17 cellular contexts compared by ENCODE assay signal in the genomic region with DNA sequence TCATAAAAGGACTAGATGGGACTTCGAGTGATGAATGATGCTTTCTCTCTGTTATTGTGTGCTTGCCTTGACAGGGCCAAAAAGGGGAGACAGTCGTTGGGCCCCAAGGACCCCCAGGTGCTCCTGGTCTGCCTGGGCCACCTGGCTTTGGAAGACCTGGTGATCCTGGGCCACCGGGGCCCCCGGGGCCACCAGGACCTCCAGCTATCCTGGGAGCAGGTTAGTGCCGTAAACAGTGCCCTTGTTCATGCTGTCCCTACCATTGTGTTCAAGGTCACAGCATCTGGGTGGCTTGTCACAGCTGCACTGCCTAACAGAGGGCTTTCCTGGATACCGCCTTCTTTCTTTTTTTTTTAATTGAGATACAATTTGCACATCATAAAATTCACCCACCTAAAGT.
"Had no signal": no experiment of that assay in that cellular context is flagged by ENCODE, and none has a peak within 500 bp of the region (broad histone marks: within the 10 kb centered on the region; RNA-seq: fewer than 3 reads in every experiment).

No MANE protein-coding gene starts in this region.

- H3K79me2 ChIP-seq: hepatocyte had no signal

- FAIRE-seq: colon, TTC549 had no signal

- H3K4me3 ChIP-seq: cardiac muscle cell, esophagus muscularis mucosa, hepatocyte, ovary, sigmoid colon, tibial nerve, vagina had no signal

- H3K9me3 Mint-ChIP-seq: activated B cell treated with CpG ODN at 0.5 μM for 24 hours had no signal

- H3K27ac Mint-ChIP-seq: activated B cell treated with CpG ODN at 0.5 μM for 24 hours, T-helper 17 cell had no signal

- H3K4me2 ChIP-seq: hepatocyte had no signal

- H2AFZ ChIP-seq: hepatocyte had no signal

- DNase-seq: activated B cell treated with CpG ODN at 0.5 μM for 24 hours; activated CD4-positive, alpha-beta T cell treated with anti-CD3 and anti-CD28 coated beads for 48 hours; activated effector memory CD4-positive, alpha-beta T cell treated with Interleukin-2 at 50 U/mL for 16 hours; activated naive CD4-positive, alpha-beta T cell treated with anti-CD3 and anti-CD28 coated beads, Interleukin-2, amount 50 U/mL, for 16 hours; kidney glomerular epithelial cell; ovary; sigmoid colon; stimulated activated CD4-positive, alpha-beta T cell treated with anti-CD3 and anti-CD28 coated beads, Interleukin-1b, Interleukin-23, amount 100 ng/mL, for 48 hours; substantia nigra; T-helper 17 cell had no signal

- H3K36me3 ChIP-seq: cardiac muscle cell, ovary had no signal

- H3K9me3 ChIP-seq: esophagus muscularis mucosa, ovary, sigmoid colon, tibial nerve, vagina had no signal

- ATAC-seq: T-helper 17 cell had no signal

- H3K27ac ChIP-seq: cardiac muscle cell, esophagus muscularis mucosa, hepatocyte, ovary, tibial nerve, vagina had no signal

- H3K27me3 ChIP-seq: cardiac muscle cell, esophagus muscularis mucosa, hepatocyte, ovary, sigmoid colon, tibial nerve, vagina had no signal

- H3K27me3 Mint-ChIP-seq: activated B cell treated with CpG ODN at 0.5 μM for 24 hours, T-helper 17 cell had no signal
